ENCODE assay signal across 8 cellular contexts in genomic region chr7:152761116-152761748, GRCh38. TPM values are rescaled to one million over a fixed set of nuclear protein-coding genes. Genes with fewer than 3 reads are reported as not detected.
DNase-seq lines count a peak whose midpoint lies in the region; ATAC-seq and TF ChIP-seq lines count a peak whose summit lies in the region.

No MANE protein-coding gene starts in this region.

- TF ChIP-seq POLR2A in NB4 (IDR thresholded peaks at IDR 0.05; ENCODE audit: extremely low read depth, insufficient read length): no peak

- no peaks in the 10 kb centered on the region; the same call in 1 of the 2 replicates for H3K36me3 ChIP-seq in BE2C

- H3K4me1 ChIP-seq in BE2C: no peaks in the 10 kb centered on the region; the same call in 1 of the 2 replicates

- no peak for TF ChIP-seq CTCF in BE2C (IDR thresholded peaks at IDR 0.05; ENCODE audit: low read depth, low read length)
- TF ChIP-seq CTCF in NB4 (IDR thresholded peaks at IDR 0.05; ENCODE audit: low read depth, low read length): no peak
- no peak for TF ChIP-seq CTCF in fibroblast of mammary gland (conservative IDR thresholded peaks at IDR 0.05; ENCODE audit: control insufficient read depth, insufficient read depth, low read depth, low read length)

- no peaks in the 10 kb centered on the region for H3K27me3 ChIP-seq in BE2C

- no peaks in the 10 kb centered on the region for H3K9me3 ChIP-seq in BE2C

- ATAC-seq in GM21367 (IDR thresholded peaks at IDR 0.05; ENCODE audit: unreplicated experiment) (peak; percentile 29), GM21528 (IDR thresholded peaks at IDR 0.05; ENCODE audit: low FRiP score, unreplicated experiment) (no peak)

- DNase-seq in BE2C: no peak
- DNase-seq in NB4 (ENCODE audit: low read depth): no peak
- DNase-seq in fibroblast of mammary gland (ENCODE audit: low read depth): peak; percentile 54
- no peak for DNase-seq in DMS53 (lab: John Stamatoyannopoulos, UW)
- DNase-seq in activated effector memory CD4-positive, alpha-beta T cell treated with Interleukin-2 at 50 U/mL for 16 hours: no peak
- DNase-seq in cortex of kidney (lab: John Stamatoyannopoulos, UW): no peak

- peak overlapping the region; percentile 70 for H3K4me3 ChIP-seq in BE2C (ENCODE audit: low read depth, low read length)
- peak overlapping the region; percentile 85 for H3K4me3 ChIP-seq in NB4 (ENCODE audit: low read depth, low read length)
- peak overlapping the region; percentile 65 for H3K4me3 ChIP-seq in fibroblast of mammary gland (ENCODE audit: control insufficient read depth, low read depth, low read length)

RNA-seq across cellular contexts. Expression of gene ACTR3B, which starts 1.7 kb away (rescaled TPM):
- polyA plus RNA-seq in BE2C (2012; ENCODE audit: insufficient read depth, insufficient read length, low read depth): 27.9 TPM
